In genomic region chr13:59121507-59121906, GRCh38 we compare ENCODE assay signal across 20 cellular contexts.
"Had no signal": no experiment of that assay in that cellular context is flagged by ENCODE, and none has a peak within 500 bp of the region (broad histone marks: within the 10 kb centered on the region; RNA-seq: fewer than 3 reads in every experiment).

No MANE protein-coding gene starts in this region.

- H3K79me2 ChIP-seq: parathyroid adenoma had no signal

- H3K4me3 Mint-ChIP-seq: dendritic cell treated with granulocyte-macrophage colony-stimulating factor and Interleukin-4, amounts not matched to agents 40 ng/mL and 50 ng/mL, for 4 days; effector memory CD8-positive, alpha-beta T cell; natural killer cell treated with Interleukin-12 subunit alpha and Interleukin-12 subunit beta and Interleukin-15 and Interleukin-18, amount 100 ng/mL, for 72 hours; stimulated activated memory B cell treated with anti-CD40 and anti-IgM and Interleukin-4, amounts not matched to agents 10 μg/mL and 1 μg/mL and 100 μg/mL, for 72 hours; stimulated activated naive CD8-positive, alpha-beta T cell treated with anti-CD3 and anti-CD28 coated beads, Interleukin-15, Interleukin-2, amounts not matched to agents 100 ng/mL and 50 ng/mL, for 24 hours had no signal

- H3K9me3 ChIP-seq: heart left ventricle, prostate gland, right lobe of liver, spleen, tibial nerve, upper lobe of right lung had no signal

- H3K4me1 ChIP-seq: heart left ventricle, parathyroid adenoma, prostate gland, right lobe of liver, spleen, upper lobe of right lung had no signal

- DNase-seq: effector memory CD8-positive, alpha-beta T cell; erythroblast; heart left ventricle; hippocampal formation; mucosa of descending colon; retina; right lobe of liver; spleen; stimulated activated CD4-positive, alpha-beta T cell treated with anti-CD3 and anti-CD28 coated beads, Interleukin-15, amount 100 ng/mL, for 24 hours; stimulated activated CD4-positive, alpha-beta T cell treated with anti-CD3 and anti-CD28 coated beads, Interleukin-1b, Interleukin-23, amount 100 ng/mL, for 48 hours; stimulated activated CD4-positive, alpha-beta T cell treated with anti-CD3 and anti-CD28 coated beads, Interleukin-4, amount 100 ng/mL, for 24 hours; upper lobe of right lung had no signal

- H3K4me3 ChIP-seq: heart left ventricle, mucosa of descending colon, prostate gland, right lobe of liver, spleen, tibial nerve, upper lobe of right lung had no signal

- ATAC-seq: effector memory CD8-positive, alpha-beta T cell; heart left ventricle; mucosa of descending colon; natural killer cell treated with Interleukin-12 subunit alpha and Interleukin-12 subunit beta and Interleukin-15 and Interleukin-18, amount 100 ng/mL, for 72 hours; right lobe of liver; stimulated activated memory B cell treated with anti-CD40 and anti-IgM and Interleukin-4, amounts not matched to agents 10 μg/mL and 1 μg/mL and 100 μg/mL, for 72 hours; upper lobe of right lung had no signal

- H3K36me3 Mint-ChIP-seq: natural killer cell treated with Interleukin-12 subunit alpha and Interleukin-12 subunit beta and Interleukin-15 and Interleukin-18, amount 100 ng/mL, for 72 hours; stimulated activated memory B cell treated with anti-CD40 and anti-IgM and Interleukin-4, amounts not matched to agents 10 μg/mL and 1 μg/mL and 100 μg/mL, for 72 hours had no signal

- FAIRE-seq: frontal cortex had no signal

- H3K27ac Mint-ChIP-seq: dendritic cell treated with granulocyte-macrophage colony-stimulating factor and Interleukin-4, amounts not matched to agents 40 ng/mL and 50 ng/mL, for 4 days; effector memory CD8-positive, alpha-beta T cell; natural killer cell treated with Interleukin-12 subunit alpha and Interleukin-12 subunit beta and Interleukin-15 and Interleukin-18, amount 100 ng/mL, for 72 hours; stimulated activated memory B cell treated with anti-CD40 and anti-IgM and Interleukin-4, amounts not matched to agents 10 μg/mL and 1 μg/mL and 100 μg/mL, for 72 hours; stimulated activated naive CD8-positive, alpha-beta T cell treated with anti-CD3 and anti-CD28 coated beads, Interleukin-15, Interleukin-2, amounts not matched to agents 100 ng/mL and 50 ng/mL, for 24 hours had no signal

- H3K36me3 ChIP-seq: heart left ventricle, prostate gland, right lobe of liver, spleen, tibial nerve, upper lobe of right lung had no signal

- H3K27ac ChIP-seq: heart left ventricle, parathyroid adenoma, prostate gland, right lobe of liver, spleen, upper lobe of right lung had no signal

- H3K27me3 Mint-ChIP-seq: dendritic cell treated with granulocyte-macrophage colony-stimulating factor and Interleukin-4, amounts not matched to agents 40 ng/mL and 50 ng/mL, for 4 days; effector memory CD8-positive, alpha-beta T cell; natural killer cell treated with Interleukin-12 subunit alpha and Interleukin-12 subunit beta and Interleukin-15 and Interleukin-18, amount 100 ng/mL, for 72 hours; stimulated activated memory B cell treated with anti-CD40 and anti-IgM and Interleukin-4, amounts not matched to agents 10 μg/mL and 1 μg/mL and 100 μg/mL, for 72 hours; stimulated activated naive CD8-positive, alpha-beta T cell treated with anti-CD3 and anti-CD28 coated beads, Interleukin-15, Interleukin-2, amounts not matched to agents 100 ng/mL and 50 ng/mL, for 24 hours had no signal

- H3K27me3 ChIP-seq: heart left ventricle, right lobe of liver, spleen, tibial nerve, upper lobe of right lung had no signal

- H3K9ac ChIP-seq: parathyroid adenoma had no signal

- H2AFZ ChIP-seq: parathyroid adenoma had no signal

- H3K4me1 Mint-ChIP-seq: stimulated activated memory B cell treated with anti-CD40 and anti-IgM and Interleukin-4, amounts not matched to agents 10 μg/mL and 1 μg/mL and 100 μg/mL, for 72 hours had no signal
